In the genomic region with DNA sequence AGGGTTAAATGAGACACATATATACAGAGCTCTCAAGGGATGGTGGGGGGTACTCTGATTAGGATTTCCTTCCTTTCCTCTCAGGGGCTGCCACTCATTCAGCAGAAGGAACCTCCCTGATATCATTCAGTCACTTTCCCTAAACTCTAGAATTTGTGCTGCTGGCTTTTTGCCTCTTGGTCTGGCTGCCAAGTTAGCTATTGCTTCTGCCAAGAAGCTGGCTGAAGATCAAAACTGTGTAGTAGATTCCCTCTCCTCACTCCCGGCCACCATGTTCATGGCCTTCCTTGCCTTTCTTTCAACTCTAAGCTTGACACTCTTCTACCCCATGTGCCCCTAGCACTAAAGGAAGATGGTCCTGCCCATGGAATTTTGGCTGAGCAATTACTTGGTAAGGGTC, we compare ENCODE assay signal across 23 cellular contexts. TPM values are rescaled to one million over a fixed set of nuclear protein-coding genes. Genes with fewer than 3 reads are reported as not detected.
DNase-seq lines count a peak whose midpoint lies in the region; ATAC-seq and TF ChIP-seq lines count a peak whose summit lies in the region.
"Had no signal": no experiment of that assay in that cellular context is flagged by ENCODE, and none has a peak within 500 bp of the region (broad histone marks: within the 10 kb centered on the region; RNA-seq: fewer than 3 reads in every experiment).

No MANE protein-coding gene starts in this region.

- no peak for DNase-seq in Right ventricle myocardium superior
- no peak for DNase-seq in heart left ventricle
- peak; percentile 28 for DNase-seq in astrocyte of the hippocampus (ENCODE audit: low read depth, low spot score)
- peak; percentile 25 for DNase-seq in inferior parietal cortex (ENCODE audit: extremely low spot score)
- DNase-seq in testis: peak; percentile 46
- no peak for DNase-seq in vagina (ENCODE audit: extremely low spot score in 2 of 2)
- DNase-seq in activated CD8-positive, alpha-beta memory T cell treated with anti-CD3 and anti-CD28 coated beads for 24 hours: no peak
- DNase-seq: Calu3; CD8-positive, alpha-beta T cell; NCI-H1436 treated with DMSO at 0.1 percent for 48 hours; NCI-H2029 treated with DMSO at 0.1 percent for 48 hours; NCI-H2171; NCI-H510A; NCI-H748 treated with DMSO at 0.1 percent for 48 hours; SHP77 treated with DMSO at 0.1 percent for 48 hours had no signal

- ATAC-seq in Right ventricle myocardium superior (ENCODE audit: poor library complexity) (peak; percentile 48), heart left ventricle (no peak), GM21737 (IDR thresholded peaks at IDR 0.05; ENCODE audit: unreplicated experiment) (no peak)
- ATAC-seq: CD8-positive, alpha-beta T cell had no signal

- H3K9me3 ChIP-seq in heart left ventricle: no peaks in the 10 kb centered on the region
- H3K9me3 ChIP-seq in testis: no peaks in the 10 kb centered on the region
- H3K9me3 ChIP-seq in vagina: no peaks in the 10 kb centered on the region
- H3K9me3 ChIP-seq: BLaER1, SK-N-SH had no signal

- intact Hi-C loops in Right ventricle myocardium superior (cut with DNase I): no loop called here
- intact Hi-C loops in heart left ventricle (cut with DNase I): loop anchor here in 1 of 10 donors (10.0 kb wide), 1 partner anchor 173 kb away; no protein-coding TSS in a partner anchor
- intact Hi-C loops in testis (cut with DNase I; ENCODE audit: low total_unique reads): no loop called here
- intact Hi-C loops in vagina (cut with DNase I): no loop called here

- 6 to 22% (median 10%) methylated on average over 1 of the region's 1 CpG for WGBS in heart left ventricle, 4 donors
- 21 to 38% methylated on average over 1 of the region's 1 CpG for WGBS in testis, 2 donors

- no peak overlapping the region for H3K27ac ChIP-seq in heart left ventricle
- no peak overlapping the region for H3K27ac ChIP-seq in testis
- H3K27ac ChIP-seq in vagina: no peak overlapping the region
- H3K27ac ChIP-seq: BLaER1, KMS-11 had no signal

- H3K27me3 ChIP-seq in heart left ventricle (peaks cover 0 to 18% (median 0%) of the 10 kb centered on the region in 9 donors), testis (no peaks in the 10 kb centered on the region), vagina (no peaks in the 10 kb centered on the region)
- H3K27me3 ChIP-seq: BLaER1 had no signal

- no peak overlapping the region for H3K4me3 ChIP-seq in heart left ventricle
- H3K4me3 ChIP-seq in testis: no peak overlapping the region
- H3K4me3 ChIP-seq in vagina: no peak overlapping the region
- H3K4me3 ChIP-seq: BLaER1 had no signal

- H3K4me1 ChIP-seq in heart left ventricle (peaks cover 0 to 3% (median 0%) of the 10 kb centered on the region in 12 donors), testis (no peaks in the 10 kb centered on the region), vagina (no peaks in the 10 kb centered on the region)
- H3K4me1 ChIP-seq: BLaER1 had no signal

- TF ChIP-seq CTCF in heart left ventricle (IDR thresholded peaks at IDR 0.05): no peak
- no peak for TF ChIP-seq CTCF in testis (IDR thresholded peaks at IDR 0.05)
- no peak for TF ChIP-seq CTCF in vagina (IDR thresholded peaks at IDR 0.05)

- no peaks in the 10 kb centered on the region for H3K36me3 ChIP-seq in heart left ventricle
- no peaks in the 10 kb centered on the region for H3K36me3 ChIP-seq in testis (ENCODE audit: low read depth, missing control alignments)
- no peaks in the 10 kb centered on the region for H3K36me3 ChIP-seq in vagina
- H3K36me3 ChIP-seq: BLaER1 had no signal

- TF ChIP-seq POLR2A in heart left ventricle (IDR thresholded peaks at IDR 0.05) (no peak), testis (IDR thresholded peaks at IDR 0.05) (no peak), vagina (IDR thresholded peaks at IDR 0.05) (no peak)

RNA-seq across cellular contexts. Expression of a gene that starts 18.7 kb away (rescaled TPM):
- not detected for total RNA-seq in Right ventricle myocardium superior
- total RNA-seq in heart left ventricle: not detected
- polyA plus RNA-seq in heart left ventricle: not detected
- 1 to 10 TPM; 1.5 to 1.9 TPM for total RNA-seq in testis
- polyA plus RNA-seq in testis (ENCODE audit: insufficient read depth, low read depth, low replicate concordance): 2.1 TPM
- not detected for total RNA-seq in vagina
- total RNA-seq: Calu3; CD8-positive, alpha-beta T cell; H4; HT-29; M059J; RPMI7951 had no signal
- polyA plus RNA-seq: SK-N-SH had no signal

RNA-seq across cellular contexts. Expression of a gene that starts 51.3 kb away (rescaled TPM):
- not detected for total RNA-seq in Right ventricle myocardium superior
- 1 to 10 TPM in 1 of 9 donors, not detected in 8; 1.6 TPM for total RNA-seq in heart left ventricle
- polyA plus RNA-seq in heart left ventricle: not detected
- 1 to 10 TPM; 4.9 to 8.9 TPM for total RNA-seq in testis
- polyA plus RNA-seq in testis (ENCODE audit: insufficient read depth, low read depth, low replicate concordance): 7.0 TPM
- total RNA-seq in vagina: 0.49 TPM
- total RNA-seq: Calu3; CD8-positive, alpha-beta T cell; HT-29; M059J had no signal
- polyA plus RNA-seq: SK-N-SH had no signal

Comparison
In these comparisons a context has a peak if more than half of its experiments do, and no peak if none do; other contexts are left out.
1. DNase-seq: peak in astrocyte of the hippocampus (single experiment), inferior parietal cortex (single experiment) and testis (single experiment); none in Right ventricle myocardium superior (single experiment), heart left ventricle (0 of 5), vagina (0 of 2) and activated CD8-positive, alpha-beta memory T cell treated with anti-CD3 and anti-CD28 coated beads for 24 hours (single experiment).